ENCODE assay signal across 20 cellular contexts in genomic region chr3:40294434-40294833, GRCh38. TPM values are rescaled to one million over a fixed set of nuclear protein-coding genes. Genes with fewer than 3 reads are reported as not detected.
DNase-seq lines count a peak whose midpoint lies in the region; ATAC-seq and TF ChIP-seq lines count a peak whose summit lies in the region.
"Had no signal": no experiment of that assay in that cellular context is flagged by ENCODE, and none has a peak within 500 bp of the region (broad histone marks: within the 10 kb centered on the region; RNA-seq: fewer than 3 reads in every experiment).

No MANE protein-coding gene starts in this region.

- no peaks in the 10 kb centered on the region for H3K79me2 ChIP-seq in neural progenitor cell (ENCODE audit: low read depth)

- H3K4me1 ChIP-seq in right cardiac atrium (ENCODE audit: control insufficient read depth, insufficient read depth, low read length) (no peaks in the 10 kb centered on the region), neural progenitor cell (peaks cover 9% of the 10 kb centered on the region)

- H3K9me3 ChIP-seq in right cardiac atrium (ENCODE audit: control insufficient read depth, low read length) (no peaks in the 10 kb centered on the region), neural progenitor cell (ENCODE audit: low read depth) (no peaks in the 10 kb centered on the region)
- H3K9me3 ChIP-seq: HAP-1 had no signal

- no peaks in the 10 kb centered on the region for H3K9me3 Mint-ChIP-seq in neural progenitor cell
- H3K9me3 Mint-ChIP-seq: CD4-positive, alpha-beta T cell; CD8-positive, alpha-beta memory T cell; HFFc6 had no signal

- DNase-seq in NCI-H82 (lab: John Stamatoyannopoulos, UW) (peak; percentile 10), NCI-H82 treated with DMSO at 0.1 percent for 48 hours (lab: John Stamatoyannopoulos, UW; ENCODE audit: unreplicated experiment) (no peak), right cardiac atrium (no peak), Right ventricle myocardium superior (no peak), neural progenitor cell (ENCODE audit: low spot score) (no peak)
- DNase-seq: CD4-positive, alpha-beta T cell; CD8-positive, alpha-beta memory T cell; DMS 273 treated with DMSO at 0.1 percent for 48 hours; DMS79; EL; GDM1; GOT3; HFFc6 had no signal

- H3K9ac ChIP-seq in neural progenitor cell = no peak overlapping the region
- H3K9ac ChIP-seq: BLaER1 treated with 17β-estradiol and CSF1 and Interleukin-3, amounts not matched to agents 10 nM and 100 nM had no signal

- intact Hi-C loops in right cardiac atrium (cut with DNase I) = no loop called here
- intact Hi-C loops in Right ventricle myocardium superior (cut with DNase I) = no loop called here

- no peak overlapping the region for H2AFZ ChIP-seq in neural progenitor cell (replicated peaks)

- H3K27ac Mint-ChIP-seq in neural progenitor cell = peak overlapping the region; percentile 30
- H3K27ac Mint-ChIP-seq: B cell; CD14-positive monocyte; CD4-positive, alpha-beta T cell; CD8-positive, alpha-beta memory T cell; HFFc6 had no signal

- no peak for ATAC-seq in right cardiac atrium
- ATAC-seq in Right ventricle myocardium superior (ENCODE audit: poor library complexity) = no peak
- no peak for ATAC-seq in GM21360 (IDR thresholded peaks at IDR 0.05; ENCODE audit: unreplicated experiment)
- ATAC-seq: GM12878 had no signal

- no peak overlapping the region for H3K4me3 ChIP-seq in right cardiac atrium (ENCODE audit: low read length)
- H3K4me3 ChIP-seq in neural progenitor cell = no peak overlapping the region
- H3K4me3 ChIP-seq: BLaER1 treated with 17β-estradiol and CSF1 and Interleukin-3, amounts not matched to agents 10 nM and 100 nM; GM12878; HAP-1 had no signal

- peaks cover 2% of the 10 kb centered on the region for H3K27me3 Mint-ChIP-seq in neural progenitor cell (ENCODE audit: insufficient read depth, low read depth)
- H3K27me3 Mint-ChIP-seq: B cell; CD4-positive, alpha-beta T cell had no signal

- H3K36me3 ChIP-seq in neural progenitor cell = no peaks in the 10 kb centered on the region
- H3K36me3 ChIP-seq: HAP-1 had no signal

- no peaks in the 10 kb centered on the region for H4K20me1 ChIP-seq in neural progenitor cell (ENCODE audit: low read depth)
- H4K20me1 ChIP-seq: BLaER1 treated with 17β-estradiol and CSF1 and Interleukin-3, amounts not matched to agents 10 nM and 100 nM had no signal

- H3F3A ChIP-seq in neural progenitor cell (ENCODE audit: low read depth) = no peaks in the 10 kb centered on the region

- no peaks in the 10 kb centered on the region for H3K36me3 Mint-ChIP-seq in neural progenitor cell

- WGBS in right cardiac atrium = 90% methylated on average over 1 of the region's 1 CpG

- peaks cover 27% of the 10 kb centered on the region for H3K4me1 Mint-ChIP-seq in neural progenitor cell
- H3K4me1 Mint-ChIP-seq: B cell had no signal

- peak overlapping the region; percentile 61 for H3K27ac ChIP-seq in right cardiac atrium (ENCODE audit: low read length)
- H3K27ac ChIP-seq in neural progenitor cell = no peak overlapping the region
- H3K27ac ChIP-seq: 22Rv1; BLaER1 treated with 17β-estradiol and CSF1 and Interleukin-3, amounts not matched to agents 10 nM and 100 nM had no signal

- no peaks in the 10 kb centered on the region for H3K27me3 ChIP-seq in right cardiac atrium (ENCODE audit: control insufficient read depth, insufficient read depth)
- H3K27me3 ChIP-seq in neural progenitor cell = no peaks in the 10 kb centered on the region
- H3K27me3 ChIP-seq: BLaER1 treated with 17β-estradiol and CSF1 and Interleukin-3, amounts not matched to agents 10 nM and 100 nM had no signal

- no peak overlapping the region for H3K4me2 ChIP-seq in neural progenitor cell
- H3K4me2 ChIP-seq: BLaER1 treated with 17β-estradiol and CSF1 and Interleukin-3, amounts not matched to agents 10 nM and 100 nM had no signal

- H3K4me3 Mint-ChIP-seq in neural progenitor cell = no peak overlapping the region
- H3K4me3 Mint-ChIP-seq: B cell; CD14-positive monocyte; CD4-positive, alpha-beta T cell; CD8-positive, alpha-beta memory T cell; HFFc6 had no signal

- no peak for TF ChIP-seq CTCF in neural progenitor cell (IDR thresholded peaks at IDR 0.05)

RNA-seq across cellular contexts. Expression of gene EIF1B, which starts 15.1 kb away (rescaled TPM):
- total RNA-seq in right cardiac atrium = 100 to 1,000 TPM; 186 to 284 (median 246) TPM
- 367 TPM for polyA plus RNA-seq in right cardiac atrium
- total RNA-seq in Right ventricle myocardium superior = 339 TPM
- total RNA-seq in neural progenitor cell (ENCODE audit: low replicate concordance) = 22.4 and 45.3 TPM in 2 replicates
